Comparison of ENCODE assay signal across 3 cellular contexts in the genomic region with DNA sequence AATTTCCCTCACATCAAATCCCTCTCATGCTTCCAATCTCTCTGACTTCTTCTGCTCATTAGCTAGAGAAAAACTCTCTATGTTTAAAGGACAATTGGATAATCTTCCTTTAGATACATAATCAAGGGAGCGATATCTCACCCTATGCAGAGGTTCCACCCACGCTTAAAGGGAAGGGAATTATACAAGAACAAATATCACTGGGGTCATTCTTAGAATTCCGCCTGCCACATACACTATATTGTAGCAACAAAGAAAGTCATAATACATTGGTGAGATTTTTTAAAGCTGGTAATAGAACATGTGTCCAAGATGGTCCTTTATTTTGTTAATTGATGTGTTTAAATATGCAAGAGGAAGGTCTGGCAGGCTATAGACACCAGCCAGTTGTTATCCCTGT.
"Had no signal": no experiment of that assay in that cellular context is flagged by ENCODE, and none has a peak within 500 bp of the region (broad histone marks: within the 10 kb centered on the region; RNA-seq: fewer than 3 reads in every experiment).

No MANE protein-coding gene starts in this region.

- H3K4me3 ChIP-seq: GM12878 had no signal

- ATAC-seq: GM12878 had no signal

- DNase-seq: GDM1, GF-D8 had no signal
